8 cellular contexts compared by ENCODE assay signal in genomic region chr2:73070651-73071451, GRCh38. TPM values are rescaled to one million over a fixed set of nuclear protein-coding genes. Genes with fewer than 3 reads are reported as not detected.
A peak's percentile ranks its signal among the peaks of the same experiment; 100 is the strongest.
DNase-seq lines count a peak whose midpoint lies in the region; ATAC-seq, FAIRE-seq and TF ChIP-seq lines count a peak whose summit lies in the region.

No MANE protein-coding gene starts in this region.

- no peak overlapping the region for H2BK20ac ChIP-seq in H1 (ENCODE audit: low read length)

- TF ChIP-seq RAD21 in H1 (IDR thresholded peaks at IDR 0.05 in 1 of 2, conservative IDR thresholded peaks at IDR 0.05 in 1 of 2; ENCODE audit: low read depth in 2 of 2, low read length in 2 of 2), result no peak

- TF ChIP-seq EP300 in H1 (IDR thresholded peaks at IDR 0.05; ENCODE audit: borderline replicate concordance in 1 of 2, low read depth in 2 of 2, low read length in 2 of 2), result no peak

- H4K20me1 ChIP-seq in H1 (replicated peaks in 1 of 2; ENCODE audit: control insufficient read depth in 1 of 2, insufficient read depth in 2 of 2, low read length in 2 of 2), result peaks cover 3 to 16% of the 10 kb centered on the region in 2 experiments

- H4K8ac ChIP-seq in H1 (ENCODE audit: extremely low read depth, insufficient read depth, low read length) (peak overlapping the region; percentile 92; the same call in 1 of the 2 replicates), mesendoderm (ENCODE audit: low read depth, low read length) (no peak overlapping the region)

- peaks cover 14% of the 10 kb centered on the region; the same call in 1 of the 2 replicates for H3K79me1 ChIP-seq in H1 (ENCODE audit: low read depth, low read length)
- peaks cover 21% of the 10 kb centered on the region for H3K79me1 ChIP-seq in mesendoderm (ENCODE audit: low read length)

- H3K36me3 ChIP-seq in H1 (ENCODE audit: control insufficient read depth in 2 of 4, insufficient read depth in 4 of 4, low read length in 3 of 4), result no peaks in the 10 kb centered on the region; a peak in 1 of 8 replicates
- no peaks in the 10 kb centered on the region for H3K36me3 ChIP-seq in mesendoderm (ENCODE audit: control insufficient read depth, insufficient read depth, low read length)

- H3K4me2 ChIP-seq in H1 (ENCODE audit: insufficient read depth in 1 of 2, low read depth in 2 of 2, low read length in 2 of 2) (peak overlapping the region; percentile 85 to 97), mesendoderm (ENCODE audit: low read length) (peak overlapping the region; percentile 87)

- CTCF ChIA-PET in H1 (lab: Charles Lee; ENCODE audit: partially characterized antibody), result interaction anchor here (0.7 to 1.3 kb wide), 5 partner anchors 12 to 109 kb away, joined by 3 to 4 read pairs (median 3); no protein-coding TSS in a partner anchor

- H2BK15ac ChIP-seq in H1 (ENCODE audit: low read length) (no peak overlapping the region), mesendoderm (replicated peaks; ENCODE audit: low read depth) (no peak overlapping the region)

- no peak overlapping the region; the same call in 1 of the 2 replicates for H2AFZ ChIP-seq in H1 (ENCODE audit: low read length)

- H3K56ac ChIP-seq in H1 (replicated peaks; ENCODE audit: insufficient read length, low read depth, low read length), result no peak overlapping the region
- peak overlapping the region; percentile 99 for H3K56ac ChIP-seq in mesendoderm (ENCODE audit: low read length)

- FAIRE-seq in H1 (lab: Jason Lieb, UNC), result no peak

- no peak overlapping the region for H4K91ac ChIP-seq in H1 (replicated peaks; ENCODE audit: insufficient read length, low read length)

- peak; percentile 86 for ATAC-seq in GM21367 (IDR thresholded peaks at IDR 0.05; ENCODE audit: unreplicated experiment)

- WGBS in H1 (ENCODE audit: extremely low coverage in 1 of 2, insufficient coverage in 1 of 2, insufficient read length in 1 of 2, insufficient replicate concordance in 2 of 2, low coverage in 1 of 2, low lambda C conversion rate in 2 of 2, missing lambda C conversion rate in 1 of 2), 2 experiments, result 1% methylated on average over 63 of the region's 91 CpGs; no CpG with 5 or more reads in 1 of the 2 experiments
- no CpG with 5 or more reads among the region's 91 CpGs for WGBS in mesendoderm (ENCODE audit: extremely low coverage, insufficient coverage, low lambda C conversion rate)

- no peak overlapping the region for H3K14ac ChIP-seq in H1 (ENCODE audit: insufficient read length)

- DNase-seq in COLO668 (lab: John Stamatoyannopoulos, UW; ENCODE audit: unreplicated experiment) (peak; percentile 98), HT-29 (ENCODE audit: low spot score) (peak; percentile 98), NOMO-1 (lab: John Stamatoyannopoulos, UW; ENCODE audit: unreplicated experiment in 2 of 2) (peak; percentile 94 to 96), H1 (ENCODE audit: low read depth in 1 of 2, low spot score in 2 of 2) (peak; percentile 82 to 100), mesendoderm (peak; percentile 98)
- DNase-seq in activated CD8-positive, alpha-beta memory T cell treated with anti-CD3 and anti-CD28 coated beads for 48 hours (ENCODE audit: low read depth in 2 of 3, low spot score in 2 of 3), result peak; percentile 90 to 98 (median 94)
- peak; percentile 86 for DNase-seq in stimulated activated CD8-positive, alpha-beta memory T cell treated with anti-CD3 and anti-CD28 coated beads, Interleukin-12 subunit alpha, Interleukin-12 subunit beta, amount 100 ng/mL, for 24 hours (ENCODE audit: extremely low read depth)

- H3K9me3 ChIP-seq in H1 (ENCODE audit: insufficient read depth in 2 of 2, low read depth in 1 of 2, low read length in 1 of 2), result no peaks in the 10 kb centered on the region

- H3K18ac ChIP-seq in H1 (ENCODE audit: extremely low read depth, low read length), result peak overlapping the region; percentile 83
- peak overlapping the region; percentile 96 for H3K18ac ChIP-seq in mesendoderm (ENCODE audit: low read length)

- H3K23ac ChIP-seq in H1 (ENCODE audit: insufficient read length) (no peak overlapping the region), mesendoderm (ENCODE audit: low read length) (peak overlapping the region; percentile 94)

- no peak for TF ChIP-seq CTCF in H1 (IDR thresholded peaks at IDR 0.05; ENCODE audit: control extremely low read depth in 1 of 3, insufficient read depth in 1 of 3, low read depth in 1 of 3, low read length in 3 of 3)

- TF ChIP-seq POLR2A in H1 (IDR thresholded peaks at IDR 0.05; ENCODE audit: control extremely low read depth in 1 of 2, low read depth in 2 of 2, low read length in 2 of 2), result no peak

- H3K23me2 ChIP-seq in H1 (ENCODE audit: low read depth, low read length), result peaks cover 14% of the 10 kb centered on the region; the same call in 1 of the 2 replicates

- H3K27me3 ChIP-seq in H1 (replicated peaks in 1 of 4; ENCODE audit: control insufficient read depth in 3 of 4, extremely low read depth in 1 of 4, insufficient read depth in 3 of 4, low read length in 3 of 4) (peaks cover 0 to 4% (median 0%) of the 10 kb centered on the region in 4 experiments; a peak in 4 of 7 replicates), mesendoderm (ENCODE audit: insufficient read depth, low read length, poor library complexity) (no peaks in the 10 kb centered on the region)

- no peak overlapping the region for H3K4ac ChIP-seq in H1 (replicated peaks; ENCODE audit: insufficient read length, low read depth, low read length)
- H3K4ac ChIP-seq in mesendoderm (ENCODE audit: low read depth, low read length), result peak overlapping the region; percentile 17

- peaks cover 4 to 15% (median 7%) of the 10 kb centered on the region in 4 experiments; a peak in 6 of 7 replicates for H3K4me1 ChIP-seq in H1 (replicated peaks in 1 of 4; ENCODE audit: control insufficient read depth in 3 of 4, insufficient read depth in 4 of 4, low read length in 3 of 4)
- peaks cover 9% of the 10 kb centered on the region for H3K4me1 ChIP-seq in mesendoderm (ENCODE audit: control insufficient read depth, low read depth, low read length)

- peaks cover 4 to 40% of the 10 kb centered on the region in 2 experiments; a peak in 3 of 4 replicates for H3K79me2 ChIP-seq in H1 (ENCODE audit: control insufficient read depth in 1 of 2, insufficient read depth in 2 of 2, low read length in 2 of 2)
- H3K79me2 ChIP-seq in mesendoderm (ENCODE audit: control insufficient read depth, insufficient read depth, low read length), result peaks cover 28% of the 10 kb centered on the region

- H3K9ac ChIP-seq in H1 (replicated peaks in 1 of 4; ENCODE audit: extremely low read depth in 1 of 4, low read depth in 3 of 4, low read length in 3 of 4), result peak overlapping the region; percentile 35 to 88 (median 80); a peak in 5 of 7 replicates
- H3K9ac ChIP-seq in mesendoderm (ENCODE audit: low read length), result peak overlapping the region; percentile 96

- H3K4me3 ChIP-seq in H1 (ENCODE audit: extremely low read depth in 1 of 4, insufficient read depth in 2 of 4, low read depth in 3 of 4, low read length in 4 of 4) (peak overlapping the region; percentile 63 to 86 (median 76)), mesendoderm (ENCODE audit: low read length) (peak overlapping the region; percentile 87)

- H2BK120ac ChIP-seq in H1 (replicated peaks; ENCODE audit: low read depth, low read length), result no peak overlapping the region
- no peak overlapping the region for H2BK120ac ChIP-seq in mesendoderm (ENCODE audit: low read depth, low read length)

- no peak overlapping the region for H2AK5ac ChIP-seq in H1 (ENCODE audit: low read depth, low read length)
- no peak overlapping the region for H2AK5ac ChIP-seq in mesendoderm (ENCODE audit: low read length)

- peak overlapping the region; percentile 71 for H4K5ac ChIP-seq in H1 (ENCODE audit: insufficient read length, low read depth, low read length)
- H4K5ac ChIP-seq in mesendoderm (ENCODE audit: low read length), result no peak overlapping the region

- 0 out of 2 replicates have a peak overlapping the region, but pooled peaks have one; percentile 27 for H2BK12ac ChIP-seq in H1 (ENCODE audit: low read depth, low read length)

- H2BK5ac ChIP-seq in H1 (ENCODE audit: low read depth, low read length) (0 out of 2 replicates have a peak overlapping the region, but pooled peaks have one; percentile 75), mesendoderm (ENCODE audit: low read length) (no peak overlapping the region)

- H3K27ac ChIP-seq in H1 (ENCODE audit: low read depth, low read length) (peak overlapping the region; percentile 89; the same call in 1 of the 2 replicates), mesendoderm (ENCODE audit: low read depth, low read length) (peak overlapping the region; percentile 87)

- POLR2A ChIA-PET in H1 (lab: Charles Lee; ENCODE audit: partially characterized antibody), result interaction anchor here (0.8 to 1.5 kb wide), 14 partner anchors 9 to 178 kb away, joined by 3 to 8 read pairs (median 3); partner anchors contain the start of gene NOTO

TF ChIP-seq in H1, 55 proteins besides CTCF, POLR2A, EP300 and RAD21 (continues in another document):
- TF ChIP-seq PHF8 (conservative IDR thresholded peaks at IDR 0.05; ENCODE audit: low read depth, low read length) (peak; percentile 52), EZH2 (IDR thresholded peaks at IDR 0.05; ENCODE audit: low read depth, low read length, severe bottlenecking) (peak; percentile 8), BACH1 (IDR thresholded peaks at IDR 0.05; ENCODE audit: low read length) (peak; percentile 86)

RNA-seq across cellular contexts. Expression of gene SFXN5, which starts 0.7 kb away (rescaled TPM):
- 48.3 and 49.4 TPM in 2 replicates for total RNA-seq in HT-29 (2014; rRNA removed; shearing (Covaris generic))
- 29.3 and 29.4 TPM in 2 replicates for total RNA-seq in H1 (2021; fragmentation: NEBNext Ultra II Directional; extraction: Animal tissue kit (Norgen Biotek cat#: 25700))
- polyA plus RNA-seq in H1 (2011; rRNA removed), result 33.1 and 45.9 TPM in 2 replicates
- polyA plus RNA-seq in H1 (2011; cell fraction: cytosol; rRNA removed), result 27.8 TPM
- 87.1 TPM for polyA plus RNA-seq in H1 (2011; cell fraction: nucleus; rRNA removed)
- polyA plus RNA-seq in H1 (2012, experiment 1 of 2), result 20.0 to 23.2 TPM (median 21.2 TPM) in 4 replicates
- polyA plus RNA-seq in H1 (2012, experiment 2 of 2), result 19.3 TPM
- 18.7 TPM for polyA plus RNA-seq in H1 (2013, experiment 1 of 2)
- 20.6 TPM for polyA plus RNA-seq in H1 (2013, experiment 2 of 2)
- polyA minus RNA-seq in H1 (2011; rRNA and poly(A)+ RNA removed), result 53.5 and 60.7 TPM in 2 replicates
- 20.0 TPM for polyA minus RNA-seq in H1 (2011; cell fraction: cytosol; rRNA and poly(A)+ RNA removed)
- polyA minus RNA-seq in H1 (2011; cell fraction: nucleus; rRNA and poly(A)+ RNA removed), result 39.1 TPM
- 20.2 TPM for polyA plus RNA-seq in mesendoderm (2013, experiment 1 of 2)
- 18.2 TPM for polyA plus RNA-seq in mesendoderm (2013, experiment 2 of 2)

RNA-seq across cellular contexts. Expression of gene RAB11FIP5, which starts 41.9 kb away (rescaled TPM):
- 13.9 and 14.6 TPM in 2 replicates for total RNA-seq in HT-29 (2014; rRNA removed; shearing (Covaris generic))
- total RNA-seq in H1 (2021; fragmentation: NEBNext Ultra II Directional; extraction: Animal tissue kit (Norgen Biotek cat#: 25700)), result 13.5 and 17.0 TPM in 2 replicates
- polyA plus RNA-seq in H1 (2011; rRNA removed), result 6.3 and 9.0 TPM in 2 replicates
- 7.1 TPM for polyA plus RNA-seq in H1 (2011; cell fraction: cytosol; rRNA removed)
- polyA plus RNA-seq in H1 (2011; cell fraction: nucleus; rRNA removed), result 11.7 TPM
- polyA plus RNA-seq in H1 (2012, experiment 1 of 2), result 10.4 to 12.7 TPM (median 11.1 TPM) in 4 replicates
- 12.7 TPM for polyA plus RNA-seq in H1 (2012, experiment 2 of 2)
- 7.8 TPM for polyA plus RNA-seq in H1 (2013, experiment 1 of 2)
- 7.9 TPM for polyA plus RNA-seq in H1 (2013, experiment 2 of 2)
- polyA minus RNA-seq in H1 (2011; rRNA and poly(A)+ RNA removed), result 12.5 and 14.9 TPM in 2 replicates
- 4.8 TPM for polyA minus RNA-seq in H1 (2011; cell fraction: cytosol; rRNA and poly(A)+ RNA removed)
- polyA minus RNA-seq in H1 (2011; cell fraction: nucleus; rRNA and poly(A)+ RNA removed), result 8.9 TPM
- 4.4 TPM for polyA plus RNA-seq in mesendoderm (2013, experiment 1 of 2)
- 4.5 TPM for polyA plus RNA-seq in mesendoderm (2013, experiment 2 of 2)

Comparison
In these comparisons a context has a peak if more than half of its experiments do, and no peak if none do; other contexts are left out.
1. Peak in every context shown above with its lines: DNase-seq, ATAC-seq, H3K4me3 ChIP-seq and H3K27ac ChIP-seq.